ENCODE assay signal across 8 cellular contexts in the genomic region with DNA sequence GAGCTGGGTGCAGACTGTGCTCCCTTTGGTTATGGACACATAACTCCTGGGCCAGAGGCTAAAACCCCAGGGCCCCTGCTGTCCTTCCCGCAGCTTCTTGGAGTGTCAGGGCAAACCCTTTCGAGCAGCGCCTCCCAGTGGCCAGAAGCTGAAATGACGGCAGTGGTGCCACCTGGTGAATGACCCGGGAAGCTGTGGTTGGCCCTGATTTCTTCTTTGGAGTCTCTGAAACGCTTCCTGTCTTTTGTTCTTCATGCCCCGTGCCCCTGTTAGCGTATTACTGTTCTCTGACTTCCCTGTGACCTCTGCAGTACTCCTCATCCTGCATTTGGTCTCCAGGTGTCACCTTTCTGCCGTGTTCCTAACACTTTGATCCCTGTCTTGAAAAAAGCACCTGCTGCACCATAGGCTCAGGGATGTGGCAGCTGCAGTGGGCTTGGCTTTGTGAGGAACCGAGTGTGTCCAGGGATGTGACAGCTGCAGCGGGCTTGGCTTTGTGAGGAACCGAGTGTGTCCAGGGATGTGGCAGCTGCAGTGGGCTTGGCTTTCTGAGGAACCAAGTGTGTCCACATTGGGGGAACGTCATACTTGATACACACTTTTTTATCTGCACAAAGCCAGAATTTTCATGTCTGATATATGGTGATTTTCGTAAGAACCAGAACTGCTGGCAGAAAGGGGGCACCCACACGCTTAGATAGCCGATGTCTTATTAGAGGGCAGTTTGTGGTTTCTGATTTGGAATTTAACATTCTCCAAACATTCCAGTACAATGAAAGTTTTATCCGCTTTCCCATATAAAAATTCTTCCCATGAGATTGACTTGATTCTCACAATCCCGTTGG.
DNase-seq lines count a peak whose midpoint lies in the region; ATAC-seq and TF ChIP-seq lines count a peak whose summit lies in the region.
"Not testable (repeated sequence)": the region's sequence is repeated elsewhere in the genome, so short reads cannot be mapped to it uniquely, and the experiment has no call there.

No MANE protein-coding gene starts in this region.

- H3K36me3 Mint-ChIP-seq in CD4-positive, CD25-positive, alpha-beta regulatory T cell; neural progenitor cell; stimulated activated naive CD8-positive, alpha-beta T cell treated with anti-CD3 and anti-CD28 coated beads, Interleukin-15, Interleukin-2, amounts not matched to agents 100 ng/mL and 50 ng/mL, for 24 hours (ENCODE audit: low read depth): not testable (repeated sequence)
- peaks cover 17% of the 10 kb centered on the region for H3K36me3 Mint-ChIP-seq in activated CD8-positive, alpha-beta T cell treated with anti-CD3 and anti-CD28 coated beads for 36 hours (ENCODE audit: low read depth)

- not testable (repeated sequence) for H3K4me3 Mint-ChIP-seq in CD4-positive, CD25-positive, alpha-beta regulatory T cell; activated CD8-positive, alpha-beta T cell treated with anti-CD3 and anti-CD28 coated beads for 36 hours; neural progenitor cell; stimulated activated naive CD8-positive, alpha-beta T cell treated with anti-CD3 and anti-CD28 coated beads, Interleukin-15, Interleukin-2, amounts not matched to agents 100 ng/mL and 50 ng/mL, for 24 hours

- peaks cover 0 to 15% (median 1%) of the 10 kb centered on the region in 4 donors for H3K4me1 Mint-ChIP-seq in CD4-positive, CD25-positive, alpha-beta regulatory T cell
- not testable (repeated sequence) for H3K4me1 Mint-ChIP-seq in activated CD8-positive, alpha-beta T cell treated with anti-CD3 and anti-CD28 coated beads for 36 hours (ENCODE audit: low read depth); neural progenitor cell; stimulated activated naive CD8-positive, alpha-beta T cell treated with anti-CD3 and anti-CD28 coated beads, Interleukin-15, Interleukin-2, amounts not matched to agents 100 ng/mL and 50 ng/mL, for 24 hours (ENCODE audit: low read depth)

- in situ Hi-C loops in mammary epithelial cell (cut with MboI; ENCODE audit: low sequenced_read_pairs in 2 of 2): not testable (repeated sequence)

- H3K4me1 ChIP-seq in CD4-positive, CD25-positive, alpha-beta regulatory T cell (ENCODE audit: control insufficient read depth, insufficient read depth, low read length, poor library complexity, severe bottlenecking); OCI-LY7 (ENCODE audit: insufficient read depth, low read length, poor library complexity, severe bottlenecking); mammary epithelial cell (ENCODE audit: insufficient read depth, low read length); heart right ventricle; neural progenitor cell: not testable (repeated sequence)

- 78% methylated on average over 10 of the region's 18 CpGs for WGBS in mammary epithelial cell (ENCODE audit: low coverage, missing lambda C conversion rate)
- WGBS in heart right ventricle, 2 donors: 50 to 52% methylated on average over 18 of the region's 18 CpGs

- intact Hi-C loops in OCI-LY7 (cut with micrococcal nuclease; ENCODE audit: unreplicated experiment): loop anchor here (5.0 kb wide), 1 partner anchor 165 kb away; no protein-coding TSS in a partner anchor
- intact Hi-C loops in activated CD8-positive, alpha-beta T cell treated with anti-CD3 and anti-CD28 coated beads for 36 hours (cut with micrococcal nuclease): not testable (repeated sequence)
- intact Hi-C loops in mammary epithelial cell (cut with micrococcal nuclease): loop anchor here (10.0 kb wide), 1 partner anchor 128 kb away; no protein-coding TSS in a partner anchor
- intact Hi-C loops in heart right ventricle (cut with DNase I): loop anchor here in 8 of 10 donors (1.0 to 10.0 kb wide), 6 partner anchors 125 to 228 kb away; no protein-coding TSS in a partner anchor

- not testable (repeated sequence) for H3K4me3 ChIP-seq in CD4-positive, CD25-positive, alpha-beta regulatory T cell (ENCODE audit: low read depth, low read length); HL-60 (replicated peaks; ENCODE audit: insufficient read depth, low read length); OCI-LY7 (ENCODE audit: low read depth, low read length, poor library complexity, severe bottlenecking); mammary epithelial cell (replicated peaks in 1 of 3; ENCODE audit: insufficient read depth in 1 of 3, low read depth in 2 of 3, low read length in 3 of 3); heart right ventricle; neural progenitor cell

- not testable (repeated sequence) for H4K20me1 ChIP-seq in OCI-LY7 (ENCODE audit: insufficient read depth, low read length); mammary epithelial cell (ENCODE audit: insufficient read depth, low read length); neural progenitor cell (ENCODE audit: low read depth)

- not testable (repeated sequence) for H3F3A ChIP-seq in neural progenitor cell (ENCODE audit: low read depth)

- not testable (repeated sequence) for H3K9me3 Mint-ChIP-seq in CD4-positive, CD25-positive, alpha-beta regulatory T cell; activated CD8-positive, alpha-beta T cell treated with anti-CD3 and anti-CD28 coated beads for 36 hours; neural progenitor cell; stimulated activated naive CD8-positive, alpha-beta T cell treated with anti-CD3 and anti-CD28 coated beads, Interleukin-15, Interleukin-2, amounts not matched to agents 100 ng/mL and 50 ng/mL, for 24 hours

- H3K9me3 ChIP-seq in CD4-positive, CD25-positive, alpha-beta regulatory T cell (ENCODE audit: control insufficient read depth in 2 of 2, low read length in 2 of 2); OCI-LY7 (ENCODE audit: low read length); mammary epithelial cell (replicated peaks; ENCODE audit: insufficient read depth, low read length); heart right ventricle; neural progenitor cell (ENCODE audit: low read depth): not testable (repeated sequence)

- peak; percentile 25 for TF ChIP-seq CTCF in HL-60 (IDR thresholded peaks at IDR 0.05; ENCODE audit: insufficient read depth, low read length)
- peak; percentile 74 for TF ChIP-seq CTCF in OCI-LY7 (conservative IDR thresholded peaks at IDR 0.05; ENCODE audit: low read length)
- TF ChIP-seq CTCF in activated CD8-positive, alpha-beta T cell treated with anti-CD3 and anti-CD28 coated beads for 36 hours (IDR thresholded peaks at IDR 0.05): peak; percentile 71
- peak; percentile 36 to 59 for TF ChIP-seq CTCF in mammary epithelial cell (conservative IDR thresholded peaks at IDR 0.05 in 1 of 2, IDR thresholded peaks at IDR 0.05 in 1 of 2; ENCODE audit: extremely low read depth in 1 of 2, insufficient read depth in 1 of 2, low read depth in 1 of 2, low read length in 2 of 2)
- peak; percentile 49 to 81 (median 63) for TF ChIP-seq CTCF in heart right ventricle (IDR thresholded peaks at IDR 0.05)
- peak; percentile 72 for TF ChIP-seq CTCF in neural progenitor cell (IDR thresholded peaks at IDR 0.05)

- CTCF ChIA-PET in OCI-LY7 (lab: Charles Lee; ENCODE audit: unreplicated experiment); mammary epithelial cell (lab: Charles Lee; ENCODE audit: low non-redundant PET): not testable (repeated sequence)
- CTCF ChIA-PET in activated CD8-positive, alpha-beta T cell treated with anti-CD3 and anti-CD28 coated beads for 36 hours (lab: Charles Lee): interaction anchor here (0.7 to 2.1 kb wide), 5 partner anchors 9 to 230 kb away, joined by 3 to 7 read pairs (median 3); no protein-coding TSS in a partner anchor

- not testable (repeated sequence) for ATAC-seq in CD4-positive, CD25-positive, alpha-beta regulatory T cell (ENCODE audit: low read depth in 2 of 2); activated CD8-positive, alpha-beta T cell treated with anti-CD3 and anti-CD28 coated beads for 36 hours; heart right ventricle

- 0 out of 2 replicates have a peak overlapping the region, but pooled peaks have one; percentile 23 for H3K4me2 ChIP-seq in OCI-LY7 (ENCODE audit: low read length)
- H3K4me2 ChIP-seq in mammary epithelial cell (ENCODE audit: insufficient read depth, low read depth, low read length); neural progenitor cell: not testable (repeated sequence)

- H3K27ac ChIP-seq in CD4-positive, CD25-positive, alpha-beta regulatory T cell (ENCODE audit: insufficient read depth, low read length, poor library complexity, severe bottlenecking); HL-60 (replicated peaks); OCI-LY7 (ENCODE audit: low read depth, low read length, poor library complexity, severe bottlenecking); mammary epithelial cell (ENCODE audit: insufficient read depth, low read depth, low read length); heart right ventricle; neural progenitor cell: not testable (repeated sequence)

- H3K9ac ChIP-seq in mammary epithelial cell (ENCODE audit: insufficient read depth, low read length); neural progenitor cell: not testable (repeated sequence)

- BruUV-seq in OCI-LY7 (replicated peaks; lab: Mats Ljungman, UMichigan): TSS peak; percentile 14
- TSS peak; percentile 6 for BruUV-seq in mammary epithelial cell (replicated peaks; lab: Mats Ljungman, UMichigan)

- not testable (repeated sequence) for H3K36me3 ChIP-seq in CD4-positive, CD25-positive, alpha-beta regulatory T cell (ENCODE audit: control insufficient read depth, insufficient read depth, low read length); OCI-LY7 (ENCODE audit: insufficient read depth, low read length); mammary epithelial cell (ENCODE audit: insufficient read depth, low read length); neural progenitor cell
- peaks cover 0 to 43% (median 0%) of the 10 kb centered on the region in 9 donors for H3K36me3 ChIP-seq in heart right ventricle

- H3K27me3 Mint-ChIP-seq in CD4-positive, CD25-positive, alpha-beta regulatory T cell; activated CD8-positive, alpha-beta T cell treated with anti-CD3 and anti-CD28 coated beads for 36 hours; neural progenitor cell (ENCODE audit: insufficient read depth, low read depth); stimulated activated naive CD8-positive, alpha-beta T cell treated with anti-CD3 and anti-CD28 coated beads, Interleukin-15, Interleukin-2, amounts not matched to agents 100 ng/mL and 50 ng/mL, for 24 hours: not testable (repeated sequence)

- not testable (repeated sequence) for H3K9me2 ChIP-seq in OCI-LY7 (ENCODE audit: insufficient read depth, low read length)

- H3K27me3 ChIP-seq in CD4-positive, CD25-positive, alpha-beta regulatory T cell (ENCODE audit: control insufficient read depth, insufficient read depth, low read length); HL-60 (ENCODE audit: insufficient read depth, poor library complexity, severe bottlenecking); mammary epithelial cell (ENCODE audit: insufficient read depth, low read length); heart right ventricle; neural progenitor cell: not testable (repeated sequence)

- not testable (repeated sequence) for H3K79me2 ChIP-seq in OCI-LY7 (ENCODE audit: insufficient read depth, low read depth, low read length); mammary epithelial cell (ENCODE audit: insufficient read depth, low read length); neural progenitor cell (ENCODE audit: low read depth)

- peak overlapping the region in 1 of 3 donors; percentile 36 for H3K27ac Mint-ChIP-seq in CD4-positive, CD25-positive, alpha-beta regulatory T cell
- not testable (repeated sequence) for H3K27ac Mint-ChIP-seq in activated CD8-positive, alpha-beta T cell treated with anti-CD3 and anti-CD28 coated beads for 36 hours
- peak overlapping the region; percentile 18 for H3K27ac Mint-ChIP-seq in neural progenitor cell
- peak overlapping the region; percentile 21 for H3K27ac Mint-ChIP-seq in stimulated activated naive CD8-positive, alpha-beta T cell treated with anti-CD3 and anti-CD28 coated beads, Interleukin-15, Interleukin-2, amounts not matched to agents 100 ng/mL and 50 ng/mL, for 24 hours

- peak in 2 of 3 donors; percentile 39 for DNase-seq in CD4-positive, CD25-positive, alpha-beta regulatory T cell
- DNase-seq in HL-60 (ENCODE audit: low read depth in 1 of 2, low spot score in 1 of 2) (peak in 1 of 2 experiments; percentile 50), OCI-LY7 (ENCODE audit: low spot score) (peak; percentile 49), heart right ventricle (peak in 1 of 2 donors; percentile 44), neural progenitor cell (ENCODE audit: low spot score) (peak; percentile 22)
- peak; percentile 69 for DNase-seq in activated CD8-positive, alpha-beta T cell treated with anti-CD3 and anti-CD28 coated beads for 36 hours
- DNase-seq in mammary epithelial cell: not testable (repeated sequence)

- H2AFZ ChIP-seq in OCI-LY7 (ENCODE audit: low read length); mammary epithelial cell (ENCODE audit: low read depth, low read length); neural progenitor cell (replicated peaks): not testable (repeated sequence)

- POLR2A ChIA-PET in OCI-LY7 (lab: Charles Lee); activated CD8-positive, alpha-beta T cell treated with anti-CD3 and anti-CD28 coated beads for 36 hours (lab: Charles Lee): not testable (repeated sequence)

- dilution Hi-C loops in mammary epithelial cell (cut with HindIII; ENCODE audit: low sequenced_read_pairs): not testable (repeated sequence)
